In genomic region chr18:7388752-7389151, GRCh38 we compare ENCODE assay signal across 17 cellular contexts.
"Had no signal": no experiment of that assay in that cellular context is flagged by ENCODE, and none has a peak within 500 bp of the region (broad histone marks: within the 10 kb centered on the region; RNA-seq: fewer than 3 reads in every experiment).

No MANE protein-coding gene starts in this region.

- ATAC-seq: activated CD8-positive, alpha-beta memory T cell treated with anti-CD3 and anti-CD28 coated beads, Interleukin-2, amount 10 ng/mL, durations not matched to agents 7 days and 5 days; body of pancreas; effector memory CD8-positive, alpha-beta T cell; pancreas; WTC11 had no signal

- H3K27ac ChIP-seq: body of pancreas, neutrophil, pancreas, thyroid gland had no signal

- H3K27ac Mint-ChIP-seq: activated CD4-positive, alpha-beta memory T cell treated with anti-CD3 and anti-CD28 coated beads, Interleukin-2, amount 10 ng/mL, durations not matched to agents 7 days and 5 days; activated CD8-positive, alpha-beta memory T cell treated with anti-CD3 and anti-CD28 coated beads, Interleukin-2, amount 10 ng/mL, durations not matched to agents 7 days and 5 days; activated T-cell treated with anti-CD3 and anti-CD28 coated beads, Interleukin-2, amount 50 U/mL, for 24 hours; activated T-helper 2 cell treated with anti-CD3 and anti-CD28 coated beads, Interferon-gamma antibody, Interleukin-2, Interleukin-4, amounts not matched to agents 10 μg/mL and 5 μg/mL and 100 μg/mL, durations not matched to agents 14 hours and 24 hours and 36 hours; effector memory CD8-positive, alpha-beta T cell; memory B cell; WTC11 had no signal

- H3K4me1 Mint-ChIP-seq: activated CD4-positive, alpha-beta memory T cell treated with anti-CD3 and anti-CD28 coated beads, Interleukin-2, amount 10 ng/mL, durations not matched to agents 7 days and 5 days; activated CD8-positive, alpha-beta memory T cell treated with anti-CD3 and anti-CD28 coated beads, Interleukin-2, amount 10 ng/mL, durations not matched to agents 7 days and 5 days; memory B cell had no signal

- H3K27me3 Mint-ChIP-seq: activated CD4-positive, alpha-beta memory T cell treated with anti-CD3 and anti-CD28 coated beads, Interleukin-2, amount 10 ng/mL, durations not matched to agents 7 days and 5 days; activated CD8-positive, alpha-beta memory T cell treated with anti-CD3 and anti-CD28 coated beads, Interleukin-2, amount 10 ng/mL, durations not matched to agents 7 days and 5 days; activated T-cell treated with anti-CD3 and anti-CD28 coated beads, Interleukin-2, amount 50 U/mL, for 24 hours; memory B cell had no signal

- H3K4me3 ChIP-seq: body of pancreas, pancreas, thyroid gland had no signal

- H3K27me3 ChIP-seq: body of pancreas, neutrophil, thyroid gland had no signal

- H3K36me3 ChIP-seq: neutrophil, pancreas, thyroid gland had no signal

- H3K4me3 Mint-ChIP-seq: activated CD4-positive, alpha-beta memory T cell treated with anti-CD3 and anti-CD28 coated beads, Interleukin-2, amount 10 ng/mL, durations not matched to agents 7 days and 5 days; activated CD8-positive, alpha-beta memory T cell treated with anti-CD3 and anti-CD28 coated beads, Interleukin-2, amount 10 ng/mL, durations not matched to agents 7 days and 5 days; activated T-cell treated with anti-CD3 and anti-CD28 coated beads, Interleukin-2, amount 50 U/mL, for 24 hours; effector memory CD8-positive, alpha-beta T cell; memory B cell; WTC11 had no signal

- H3K4me1 ChIP-seq: body of pancreas, pancreas, thyroid gland had no signal

- H3K36me3 Mint-ChIP-seq: activated CD8-positive, alpha-beta memory T cell treated with anti-CD3 and anti-CD28 coated beads, Interleukin-2, amount 10 ng/mL, durations not matched to agents 7 days and 5 days; memory B cell; WTC11 had no signal

- DNase-seq: activated CD4-positive, alpha-beta memory T cell treated with anti-CD3 and anti-CD28 coated beads, Interleukin-2, amount 10 ng/mL, durations not matched to agents 7 days and 5 days; activated CD4-positive, alpha-beta T cell treated with anti-CD3 and anti-CD28 coated beads for 4 hours; activated CD8-positive, alpha-beta memory T cell treated with anti-CD3 and anti-CD28 coated beads, Interleukin-2, amount 10 ng/mL, durations not matched to agents 7 days and 5 days; activated naive CD4-positive, alpha-beta T cell treated with Interleukin-2 at 50 U/mL for 16 hours; activated T-cell treated with anti-CD3 and anti-CD28 coated beads, Interleukin-2, amount 50 U/mL, for 24 hours; body of pancreas; dermis blood vessel endothelial cell; effector memory CD8-positive, alpha-beta T cell; pancreas; stimulated activated CD4-positive, alpha-beta T cell treated with anti-CD3 and anti-CD28 coated beads, Interleukin-12 subunit alpha, Interleukin-12 subunit beta, amount 100 ng/mL, for 4 hours; stimulated activated CD4-positive, alpha-beta T cell treated with anti-CD3 and anti-CD28 coated beads, Interleukin-2, amount 100 ng/mL, for 24 hours; stimulated activated naive CD4-positive, alpha-beta T cell treated with Interleukin-2 at 50 U/mL for 16 hours; thyroid gland had no signal

- H3K9me3 ChIP-seq: body of pancreas, neutrophil, pancreas, thyroid gland had no signal
